13 cellular contexts compared by ENCODE assay signal in genomic region chr1:225977937-225978748, GRCh38. TPM values are rescaled to one million over a fixed set of nuclear protein-coding genes. Genes with fewer than 3 reads are reported as not detected.
DNase-seq lines count a peak whose midpoint lies in the region; ATAC-seq and TF ChIP-seq lines count a peak whose summit lies in the region.
"Had no signal": no experiment of that assay in that cellular context is flagged by ENCODE, and none has a peak within 500 bp of the region (broad histone marks: within the 10 kb centered on the region; RNA-seq: fewer than 3 reads in every experiment).

No MANE protein-coding gene starts in this region.

- H3K27ac Mint-ChIP-seq in activated naive CD4-positive, alpha-beta T cell treated with anti-CD3 and anti-CD28 coated beads, Interleukin-2, amount 10 ng/mL, durations not matched to agents 7 days and 5 days = peak overlapping the region; percentile 60
- H3K27ac Mint-ChIP-seq in stimulated activated naive CD8-positive, alpha-beta T cell treated with anti-CD3 and anti-CD28 coated beads, Interleukin-15, Interleukin-2, amounts not matched to agents 100 ng/mL and 50 ng/mL, for 24 hours = peak overlapping the region; percentile 43
- peak overlapping the region in 2 of 8 donors; percentile 36 to 43 for H3K27ac Mint-ChIP-seq in CD8-positive, alpha-beta memory T cell

- peak overlapping the region; percentile 38; the same call in 1 of the 2 replicates for H3K9ac ChIP-seq in OCI-LY1 (ENCODE audit: low read length)

- H3K4me3 Mint-ChIP-seq in activated naive CD4-positive, alpha-beta T cell treated with anti-CD3 and anti-CD28 coated beads, Interleukin-2, amount 10 ng/mL, durations not matched to agents 7 days and 5 days = no peak overlapping the region
- no peak overlapping the region for H3K4me3 Mint-ChIP-seq in stimulated activated naive CD8-positive, alpha-beta T cell treated with anti-CD3 and anti-CD28 coated beads, Interleukin-15, Interleukin-2, amounts not matched to agents 100 ng/mL and 50 ng/mL, for 24 hours
- H3K4me3 Mint-ChIP-seq in CD8-positive, alpha-beta memory T cell = no peak overlapping the region
- H3K4me3 Mint-ChIP-seq: central memory CD8-positive, alpha-beta T cell had no signal

- peak overlapping the region; percentile 67 for H3K27ac ChIP-seq in OCI-LY1 (ENCODE audit: low read depth, low read length, poor library complexity, severe bottlenecking)
- no peak overlapping the region for H3K27ac ChIP-seq in CD8-positive, alpha-beta memory T cell (ENCODE audit: low read depth, low read length)
- H3K27ac ChIP-seq: C4-2B, heart left ventricle had no signal

- no peaks in the 10 kb centered on the region for H3K79me2 ChIP-seq in OCI-LY1 (ENCODE audit: insufficient read depth, low read length)

- no peaks in the 10 kb centered on the region for H3K27me3 Mint-ChIP-seq in activated naive CD4-positive, alpha-beta T cell treated with anti-CD3 and anti-CD28 coated beads, Interleukin-2, amount 10 ng/mL, durations not matched to agents 7 days and 5 days
- no peaks in the 10 kb centered on the region for H3K27me3 Mint-ChIP-seq in stimulated activated naive CD8-positive, alpha-beta T cell treated with anti-CD3 and anti-CD28 coated beads, Interleukin-15, Interleukin-2, amounts not matched to agents 100 ng/mL and 50 ng/mL, for 24 hours
- H3K27me3 Mint-ChIP-seq in CD8-positive, alpha-beta memory T cell = no peaks in the 10 kb centered on the region
- H3K27me3 Mint-ChIP-seq: central memory CD8-positive, alpha-beta T cell had no signal

- no peak overlapping the region for H2AFZ ChIP-seq in OCI-LY1 (ENCODE audit: low read length)

- peaks cover 32% of the 10 kb centered on the region for H3K36me3 Mint-ChIP-seq in activated naive CD4-positive, alpha-beta T cell treated with anti-CD3 and anti-CD28 coated beads, Interleukin-2, amount 10 ng/mL, durations not matched to agents 7 days and 5 days
- H3K36me3 Mint-ChIP-seq in stimulated activated naive CD8-positive, alpha-beta T cell treated with anti-CD3 and anti-CD28 coated beads, Interleukin-15, Interleukin-2, amounts not matched to agents 100 ng/mL and 50 ng/mL, for 24 hours (ENCODE audit: low read depth) = peaks cover 36% of the 10 kb centered on the region
- H3K36me3 Mint-ChIP-seq in CD8-positive, alpha-beta memory T cell = peaks cover 8 to 51% (median 17%) of the 10 kb centered on the region in 3 donors

- no peak for DNase-seq in activated naive CD4-positive, alpha-beta T cell treated with anti-CD3 and anti-CD28 coated beads, Interleukin-2, amount 10 ng/mL, durations not matched to agents 7 days and 5 days
- no peak for DNase-seq in activated naive CD4-positive, alpha-beta T cell treated with Interleukin-2 at 50 U/mL for 16 hours
- DNase-seq in activated gamma-delta T cell (lab: John Stamatoyannopoulos, UW) = no peak
- DNase-seq in CD8-positive, alpha-beta memory T cell = no peak
- DNase-seq in GM03348 (ENCODE audit: low spot score) = no peak
- DNase-seq: activated CD4-positive, alpha-beta T cell treated with anti-CD3 and anti-CD28 coated beads for 4 hours; HCEC 1CT; heart left ventricle had no signal

- H3K27me3 ChIP-seq in OCI-LY1 (ENCODE audit: insufficient read depth, low read length) = no peaks in the 10 kb centered on the region
- H3K27me3 ChIP-seq in CD8-positive, alpha-beta memory T cell (ENCODE audit: insufficient read depth, low read length, poor library complexity, severe bottlenecking) = no peaks in the 10 kb centered on the region
- H3K27me3 ChIP-seq: heart left ventricle had no signal

- CTCF ChIA-PET in activated naive CD4-positive, alpha-beta T cell treated with anti-CD3 and anti-CD28 coated beads, Interleukin-2, amount 10 ng/mL, durations not matched to agents 7 days and 5 days (lab: Charles Lee) = interaction anchor here (1.1 to 5.8 kb wide), 3 partner anchors 10 to 503 kb away, joined by 3 to 32 read pairs (median 12); no protein-coding TSS in a partner anchor
- CTCF ChIA-PET in CD8-positive, alpha-beta memory T cell (lab: Charles Lee) = interaction anchor here (0.7 to 2.9 kb wide), 4 partner anchors 10 to 659 kb away, joined by 3 to 11 read pairs (median 3); no protein-coding TSS in a partner anchor

- peaks cover 23% of the 10 kb centered on the region for H3K4me1 ChIP-seq in OCI-LY1 (ENCODE audit: insufficient read depth, low read length, severe bottlenecking)
- no peaks in the 10 kb centered on the region for H3K4me1 ChIP-seq in CD8-positive, alpha-beta memory T cell (ENCODE audit: insufficient read depth, low read length)

- H4K20me1 ChIP-seq in OCI-LY1 (ENCODE audit: insufficient read depth, low read length) = no peaks in the 10 kb centered on the region

- no peaks in the 10 kb centered on the region for H3F3A ChIP-seq in OCI-LY1 (ENCODE audit: insufficient read depth, low read length)

- H3K9me3 ChIP-seq in OCI-LY1 (ENCODE audit: low read length) = peaks cover 9% of the 10 kb centered on the region; the same call in 1 of the 2 replicates
- H3K9me3 ChIP-seq in CD8-positive, alpha-beta memory T cell (ENCODE audit: low read length) = no peaks in the 10 kb centered on the region

- H3K9me2 ChIP-seq in OCI-LY1 (ENCODE audit: low read depth, low read length) = no peaks in the 10 kb centered on the region

- peaks cover 4% of the 10 kb centered on the region for H3K4me1 Mint-ChIP-seq in activated naive CD4-positive, alpha-beta T cell treated with anti-CD3 and anti-CD28 coated beads, Interleukin-2, amount 10 ng/mL, durations not matched to agents 7 days and 5 days
- peaks cover 19% of the 10 kb centered on the region for H3K4me1 Mint-ChIP-seq in stimulated activated naive CD8-positive, alpha-beta T cell treated with anti-CD3 and anti-CD28 coated beads, Interleukin-15, Interleukin-2, amounts not matched to agents 100 ng/mL and 50 ng/mL, for 24 hours (ENCODE audit: low read depth)
- peaks cover 2 to 12% (median 5%) of the 10 kb centered on the region in 3 donors for H3K4me1 Mint-ChIP-seq in CD8-positive, alpha-beta memory T cell

- H3K4me3 ChIP-seq in OCI-LY1 (ENCODE audit: low read depth, low read length, poor library complexity, severe bottlenecking) = no peak overlapping the region
- no peak overlapping the region for H3K4me3 ChIP-seq in CD8-positive, alpha-beta memory T cell (ENCODE audit: low read length)
- H3K4me3 ChIP-seq: heart left ventricle had no signal

- POLR2A ChIA-PET in CD8-positive, alpha-beta memory T cell (lab: Charles Lee) = interaction anchor here (0.5 kb wide), 1 partner anchor 108 kb away, joined by 4 read pairs; no protein-coding TSS in a partner anchor

- peak; percentile 43; the same call in 1 of the 2 replicates for TF ChIP-seq CTCF in OCI-LY1 (IDR thresholded peaks at IDR 0.05; ENCODE audit: low read length)

- ATAC-seq in HG02759 (IDR thresholded peaks at IDR 0.05; ENCODE audit: unreplicated experiment) = peak; percentile 67
- ATAC-seq: heart left ventricle had no signal

- H3K9me3 Mint-ChIP-seq in activated naive CD4-positive, alpha-beta T cell treated with anti-CD3 and anti-CD28 coated beads, Interleukin-2, amount 10 ng/mL, durations not matched to agents 7 days and 5 days = peaks cover 7% of the 10 kb centered on the region
- no peaks in the 10 kb centered on the region for H3K9me3 Mint-ChIP-seq in stimulated activated naive CD8-positive, alpha-beta T cell treated with anti-CD3 and anti-CD28 coated beads, Interleukin-15, Interleukin-2, amounts not matched to agents 100 ng/mL and 50 ng/mL, for 24 hours
- no peaks in the 10 kb centered on the region for H3K9me3 Mint-ChIP-seq in CD8-positive, alpha-beta memory T cell
- H3K9me3 Mint-ChIP-seq: central memory CD8-positive, alpha-beta T cell had no signal

- H3K4me2 ChIP-seq in OCI-LY1 (ENCODE audit: low read length) = peak overlapping the region; percentile 24

- peaks cover 47% of the 10 kb centered on the region for H3K36me3 ChIP-seq in OCI-LY1 (ENCODE audit: insufficient read depth, low read length)
- peaks cover 25% of the 10 kb centered on the region for H3K36me3 ChIP-seq in CD8-positive, alpha-beta memory T cell (ENCODE audit: insufficient read depth, low read length)

RNA-seq across cellular contexts. Expression of gene SDE2, which starts 21.0 kb away (rescaled TPM):
- 10 to 100 TPM; 23.4 to 23.6 TPM for total RNA-seq in CD8-positive, alpha-beta memory T cell
- 8.4 TPM for polyA plus RNA-seq in CD8-positive, alpha-beta memory T cell

RNA-seq across cellular contexts. Expression of gene LEFTY2, which starts 37.1 kb away (rescaled TPM):
- not detected for total RNA-seq in CD8-positive, alpha-beta memory T cell
- polyA plus RNA-seq in CD8-positive, alpha-beta memory T cell = not detected

RNA-seq across cellular contexts. Expression of gene PYCR2, which starts 54.1 kb away (rescaled TPM):
- 100 to 1,000 TPM; 130 to 131 TPM for total RNA-seq in CD8-positive, alpha-beta memory T cell
- 92.5 TPM for polyA plus RNA-seq in CD8-positive, alpha-beta memory T cell
